17 cellular contexts compared by ENCODE assay signal in genomic region chr5:139901971-139902370, GRCh38.
DNase-seq lines count a peak whose midpoint lies in the region; ATAC-seq and TF ChIP-seq lines count a peak whose summit lies in the region.
"Had no signal": no experiment of that assay in that cellular context is flagged by ENCODE, and none has a peak within 500 bp of the region (broad histone marks: within the 10 kb centered on the region; RNA-seq: fewer than 3 reads in every experiment).

No MANE protein-coding gene starts in this region.

- TF ChIP-seq CTCF in WTC11 (IDR thresholded peaks at IDR 0.05) (no peak), nephron (IDR thresholded peaks at IDR 0.05; ENCODE audit: unreplicated experiment in 3 of 3) (no peak), suprapubic skin (IDR thresholded peaks at IDR 0.05) (no peak)

- TF ChIP-seq EP300 in suprapubic skin (IDR thresholded peaks at IDR 0.05): no peak

- TF ChIP-seq POLR2A in suprapubic skin (IDR thresholded peaks at IDR 0.05): no peak

- 71% methylated on average over 4 of the region's 4 CpGs for WGBS in suprapubic skin

- no peaks in the 10 kb centered on the region for H3K36me3 ChIP-seq in suprapubic skin
- H3K36me3 ChIP-seq: BLaER1 had no signal

- CTCF ChIA-PET in WTC11 (lab: Charles Lee): interaction anchor here (1.0 to 6.7 kb wide), 6 partner anchors 8 to 127 kb away, joined by 3 to 53 read pairs (median 4); no protein-coding TSS in a partner anchor

- POLR2A ChIA-PET in WTC11 (lab: Charles Lee): no interaction called here

- H3K4me1 Mint-ChIP-seq in WTC11: peaks cover 12% of the 10 kb centered on the region
- H3K4me1 Mint-ChIP-seq in nephron: peaks cover 13% of the 10 kb centered on the region

- H3K4me3 Mint-ChIP-seq in WTC11 (no peak overlapping the region), nephron (peak overlapping the region in 2 of 3 experiments; percentile 53 to 58)
- H3K4me3 Mint-ChIP-seq: H9 had no signal

- DNase-seq in activated effector memory CD4-positive, alpha-beta T cell treated with anti-CD3 and anti-CD28 coated beads, Interleukin-2, amount 50 U/mL, for 16 hours: peak; percentile 46
- DNase-seq in activated effector memory CD4-positive, alpha-beta T cell treated with Interleukin-2 at 50 U/mL for 16 hours: no peak
- DNase-seq in WTC11 (ENCODE audit: low spot score) (no peak), suprapubic skin (ENCODE audit: low spot score in 2 of 2) (peak; percentile 34 to 37), NCI-H2107 treated with DMSO at 0.1 percent for 48 hours (lab: John Stamatoyannopoulos, UW; ENCODE audit: unreplicated experiment) (no peak)
- DNase-seq: 8988T; AML-193; CD4-positive, CD25-positive, alpha-beta regulatory T cell; DMS53; GF-D8; GOT3; H9 had no signal

- H3K27ac ChIP-seq in suprapubic skin: no peak overlapping the region
- H3K27ac ChIP-seq: BLaER1, HL-60 had no signal

- peaks cover 28% of the 10 kb centered on the region for H3K27me3 ChIP-seq in suprapubic skin

- H3K36me3 Mint-ChIP-seq in WTC11 (no peaks in the 10 kb centered on the region), nephron (ENCODE audit: low read depth) (no peaks in the 10 kb centered on the region)
- H3K36me3 Mint-ChIP-seq: CD4-positive, CD25-positive, alpha-beta regulatory T cell had no signal

- H3K4me3 ChIP-seq in suprapubic skin: no peak overlapping the region
- H3K4me3 ChIP-seq: BLaER1 had no signal

- H3K9me3 Mint-ChIP-seq in WTC11 (no peaks in the 10 kb centered on the region), nephron (no peaks in the 10 kb centered on the region)
- H3K9me3 Mint-ChIP-seq: CD4-positive, CD25-positive, alpha-beta regulatory T cell; H9 had no signal

- H3K27ac Mint-ChIP-seq in WTC11 (no peak overlapping the region), nephron (no peak overlapping the region)
- H3K27ac Mint-ChIP-seq: CD4-positive, CD25-positive, alpha-beta regulatory T cell; H9 had no signal

- 0 out of 2 replicates have a peak, but pooled peaks have one; percentile 11 for ATAC-seq in WTC11
- no peak for ATAC-seq in GM18520 (IDR thresholded peaks at IDR 0.05; ENCODE audit: unreplicated experiment)
- ATAC-seq in GM18867 (IDR thresholded peaks at IDR 0.05; ENCODE audit: unreplicated experiment): no peak

- H3K27me3 Mint-ChIP-seq in WTC11 (ENCODE audit: low read depth) (peaks cover 67% of the 10 kb centered on the region), nephron (ENCODE audit: low read depth) (peaks cover 62% of the 10 kb centered on the region)

- H3K9me3 ChIP-seq in suprapubic skin: no peaks in the 10 kb centered on the region
- H3K9me3 ChIP-seq: BLaER1 had no signal

- peaks cover 20% of the 10 kb centered on the region for H3K4me1 ChIP-seq in suprapubic skin

TF ChIP-seq in WTC11, 78 proteins besides CTCF, POLR2A, EP300 and RAD21:
- TF ChIP-seq ZNF416 (CRISPR knock-in tag; IDR thresholded peaks at IDR 0.05) (no peak), ZNF423 (CRISPR knock-in tag; IDR thresholded peaks at IDR 0.05) (peak; percentile 16; the same call in 1 of the 2 replicates)

Comparison
In these comparisons a context has a peak if more than half of its experiments do, and no peak if none do; other contexts are left out.
1. DNase-seq: peak in activated effector memory CD4-positive, alpha-beta T cell treated with anti-CD3 and anti-CD28 coated beads, Interleukin-2, amount 50 U/mL, for 16 hours (single experiment) and suprapubic skin (2 of 2); none in activated effector memory CD4-positive, alpha-beta T cell treated with Interleukin-2 at 50 U/mL for 16 hours (single experiment), WTC11 (single experiment) and NCI-H2107 treated with DMSO at 0.1 percent for 48 hours (single experiment).